19 cellular contexts compared by ENCODE assay signal in the genomic region with DNA sequence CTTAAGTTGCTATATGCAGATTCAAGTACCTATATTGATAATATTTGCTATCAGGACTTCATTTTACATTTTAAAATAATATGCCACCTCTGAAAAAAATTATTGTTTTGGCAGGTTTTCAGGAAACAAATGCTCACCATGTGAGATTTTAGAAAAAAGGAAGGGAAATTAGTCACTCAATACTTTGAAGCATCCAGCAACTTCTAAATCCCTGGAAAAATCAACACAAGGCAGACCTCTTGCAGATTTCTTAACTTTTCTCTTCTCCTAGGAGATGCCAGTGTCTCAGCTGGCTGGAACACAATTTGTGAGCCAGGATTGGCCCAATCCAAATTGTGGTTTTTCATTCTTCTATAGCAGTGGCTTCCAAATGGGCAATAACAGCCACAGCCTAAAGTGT. TPM values are rescaled to one million over a fixed set of nuclear protein-coding genes. Genes with fewer than 3 reads are reported as not detected.
A peak's percentile ranks its signal among the peaks of the same experiment; 100 is the strongest.
DNase-seq lines count a peak whose midpoint lies in the region; FAIRE-seq and TF ChIP-seq lines count a peak whose summit lies in the region.
"Had no signal": no experiment of that assay in that cellular context is flagged by ENCODE, and none has a peak within 500 bp of the region (broad histone marks: within the 10 kb centered on the region; RNA-seq: fewer than 3 reads in every experiment).

No MANE protein-coding gene starts in this region.

- POLR2A ChIA-PET in endothelial cell of umbilical vein (lab: Charles Lee), result no interaction called here
- POLR2A ChIA-PET in CD4-positive, alpha-beta memory T cell (lab: Charles Lee; ENCODE audit: partially characterized antibody), result no interaction called here

- H3K36me3 ChIP-seq in endothelial cell of umbilical vein (ENCODE audit: control insufficient read depth in 2 of 2, extremely low read depth in 1 of 2, insufficient read depth in 2 of 2, low read length in 2 of 2), result no peaks in the 10 kb centered on the region
- no peaks in the 10 kb centered on the region for H3K36me3 ChIP-seq in CD4-positive, alpha-beta memory T cell (ENCODE audit: insufficient read depth, low read length)
- no peaks in the 10 kb centered on the region for H3K36me3 ChIP-seq in uterus

- H3K27ac Mint-ChIP-seq in CD4-positive, alpha-beta memory T cell, result no peak overlapping the region
- H3K27ac Mint-ChIP-seq: H9 had no signal

- dilution Hi-C loops in endothelial cell of umbilical vein (cut with MboI; ENCODE audit: extremely low pct_ligation_motif_present, low sequenced_read_pairs), result no loop called here

- FAIRE-seq in endothelial cell of umbilical vein (lab: Jason Lieb, UNC), result peak; percentile 61
- no peak for FAIRE-seq in HTR-8/SVneo (lab: Jason Lieb, UNC)
- FAIRE-seq: A204.1 had no signal

- H3K27ac ChIP-seq in endothelial cell of umbilical vein (ENCODE audit: insufficient read depth, low read depth, low read length), result no peak overlapping the region
- H3K27ac ChIP-seq in CD4-positive, alpha-beta memory T cell (ENCODE audit: low read depth, low read length), result no peak overlapping the region
- H3K27ac ChIP-seq in uterus, result no peak overlapping the region
- H3K27ac ChIP-seq: HL-60 had no signal

- H2AFZ ChIP-seq in endothelial cell of umbilical vein (ENCODE audit: low read depth, low read length), result no peak overlapping the region

- CTCF ChIA-PET in endothelial cell of umbilical vein (lab: Charles Lee), result interaction anchor here (1.3 to 1.8 kb wide), 3 partner anchors 13 to 320 kb away, joined by 3 to 6 read pairs (median 4); no protein-coding TSS in a partner anchor
- CTCF ChIA-PET in CD4-positive, alpha-beta memory T cell (lab: Charles Lee; ENCODE audit: partially characterized antibody), result no interaction called here

- peaks cover 11% of the 10 kb centered on the region for H3K4me1 ChIP-seq in endothelial cell of umbilical vein (ENCODE audit: control insufficient read depth, extremely low read depth, insufficient read depth, low read length)
- H3K4me1 ChIP-seq in CD4-positive, alpha-beta memory T cell (ENCODE audit: insufficient read depth, low read length), result no peaks in the 10 kb centered on the region
- no peaks in the 10 kb centered on the region for H3K4me1 ChIP-seq in uterus

- H3K27me3 ChIP-seq in endothelial cell of umbilical vein (ENCODE audit: control insufficient read depth in 2 of 2, insufficient read depth in 2 of 2, low read length in 2 of 2), result no peaks in the 10 kb centered on the region
- H3K27me3 ChIP-seq in CD4-positive, alpha-beta memory T cell (ENCODE audit: insufficient read depth, low read length), result no peaks in the 10 kb centered on the region
- no peaks in the 10 kb centered on the region for H3K27me3 ChIP-seq in uterus

- peaks cover 0 to 1% (median 0%) of the 10 kb centered on the region in 8 donors for H3K9me3 Mint-ChIP-seq in CD4-positive, alpha-beta memory T cell

- H3K9me3 ChIP-seq in endothelial cell of umbilical vein (replicated peaks; ENCODE audit: control insufficient read depth, insufficient read depth, low read length), result no peaks in the 10 kb centered on the region
- no peaks in the 10 kb centered on the region for H3K9me3 ChIP-seq in CD4-positive, alpha-beta memory T cell (ENCODE audit: control insufficient read depth in 1 of 2, low read length in 2 of 2)
- H3K9me3 ChIP-seq in uterus, result no peaks in the 10 kb centered on the region

- no peak overlapping the region for H3K4me3 Mint-ChIP-seq in CD4-positive, alpha-beta memory T cell
- H3K4me3 Mint-ChIP-seq: CD14-positive monocyte, H9 had no signal

- no peak for TF ChIP-seq POLR2A in endothelial cell of umbilical vein (IDR thresholded peaks at IDR 0.05; ENCODE audit: low read depth, low read length)
- TF ChIP-seq POLR2A in uterus (IDR thresholded peaks at IDR 0.05), result no peak

- peaks cover 0 to 9% of the 10 kb centered on the region in 2 donors for H3K27me3 Mint-ChIP-seq in CD4-positive, alpha-beta memory T cell

- no peaks in the 10 kb centered on the region for H3K36me3 Mint-ChIP-seq in CD4-positive, alpha-beta memory T cell
- H3K36me3 Mint-ChIP-seq: CD14-positive monocyte had no signal

- H3K4me2 ChIP-seq in endothelial cell of umbilical vein (ENCODE audit: insufficient read depth, low read length), result no peak overlapping the region

- H3K4me1 Mint-ChIP-seq in CD4-positive, alpha-beta memory T cell, result no peaks in the 10 kb centered on the region

- peak; percentile 71 for DNase-seq in AG10803 (ENCODE audit: low read depth)
- DNase-seq in RPMI7951 (ENCODE audit: low read depth), result peak; percentile 17
- peak; percentile 81 for DNase-seq in endothelial cell of umbilical vein (ENCODE audit: low read depth, low spot score)
- peak; percentile 30 for DNase-seq in iris pigment epithelial cell (ENCODE audit: low read depth)
- DNase-seq in CD4-positive, alpha-beta memory T cell, result no peak
- no peak for DNase-seq in uterus
- DNase-seq in RPMI8226, result no peak
- no peak for DNase-seq in HTR-8/SVneo (ENCODE audit: insufficient read length, low spot score)
- DNase-seq: AML-193, H9, MV-4-11, NCI-H1417, NCI-H187 treated with DMSO at 0.1 percent for 48 hours, NCI-H345, NCI-H526, OCI-M1 had no signal

- no TSS peak for BruUV-seq in endothelial cell of umbilical vein (replicated peaks; lab: Mats Ljungman, UMichigan)

- no peak overlapping the region for H3K9ac ChIP-seq in endothelial cell of umbilical vein (replicated peaks; ENCODE audit: extremely low read depth, insufficient read depth, low read length)

- no peaks in the 10 kb centered on the region for H3K79me2 ChIP-seq in endothelial cell of umbilical vein (ENCODE audit: control insufficient read depth, insufficient read depth, low read length)

- no peak overlapping the region for H3K4me3 ChIP-seq in AG10803 (ENCODE audit: low read length)
- no peak overlapping the region for H3K4me3 ChIP-seq in endothelial cell of umbilical vein (replicated peaks in 1 of 3; ENCODE audit: insufficient read depth in 1 of 3, low read depth in 1 of 3, low read length in 3 of 3)
- H3K4me3 ChIP-seq in CD4-positive, alpha-beta memory T cell (ENCODE audit: low read length in 2 of 2), result no peak overlapping the region
- no peak overlapping the region for H3K4me3 ChIP-seq in uterus

- intact Hi-C loops in endothelial cell of umbilical vein (cut with micrococcal nuclease), result no loop called here
- intact Hi-C loops in CD4-positive, alpha-beta memory T cell (cut with micrococcal nuclease), result no loop called here
- intact Hi-C loops in uterus (cut with DNase I; ENCODE audit: low total_unique reads), result no loop called here

- no peaks in the 10 kb centered on the region for H3K9me1 ChIP-seq in endothelial cell of umbilical vein (replicated peaks; ENCODE audit: control insufficient read depth, extremely low read depth, insufficient read depth, low read length)

- H4K20me1 ChIP-seq in endothelial cell of umbilical vein (replicated peaks; ENCODE audit: control insufficient read depth, extremely low read depth, insufficient read depth, low read length), result no peaks in the 10 kb centered on the region

- no peak for TF ChIP-seq CTCF in AG10803 (conservative IDR thresholded peaks at IDR 0.05; ENCODE audit: low read length)
- no peak for TF ChIP-seq CTCF in endothelial cell of umbilical vein (IDR thresholded peaks at IDR 0.05; ENCODE audit: extremely low read depth in 1 of 2, insufficient read depth in 1 of 2, low read depth in 1 of 2, low read length in 2 of 2)
- TF ChIP-seq CTCF in uterus (IDR thresholded peaks at IDR 0.05), result no peak

TF ChIP-seq in endothelial cell of umbilical vein, 7 proteins besides CTCF, POLR2A, EP300 and RAD21:
- peak; percentile 14 for TF ChIP-seq FOS (IDR thresholded peaks at IDR 0.05; ENCODE audit: borderline replicate concordance, insufficient read depth, low read length)
- TF ChIP-seq JUN (IDR thresholded peaks at IDR 0.05; ENCODE audit: borderline replicate concordance, insufficient read depth, insufficient read length, low read depth), result peak; percentile 9
- TF ChIP-seq GATA2 (IDR thresholded peaks at IDR 0.05; ENCODE audit: insufficient read depth, insufficient read length, low read depth, low read length), result no peak

RNA-seq across cellular contexts. Expression of a gene that starts 27.9 kb away (rescaled TPM):
- 34.4 and 39.8 TPM in 2 replicates for total RNA-seq in RPMI7951 (2014; rRNA removed; shearing (Covaris generic))
- total RNA-seq in endothelial cell of umbilical vein (43.5 and 50.5 TPM in 2 replicates), uterus (100 to 1,000 TPM in 2 of 4 donors, 10 to 100 TPM in 2; 58.2 to 245 (median 98.6) TPM)
- 8.8 and 12.0 TPM in 2 replicates for polyA plus RNA-seq in endothelial cell of umbilical vein
- 13.9 and 14.3 TPM in 2 replicates for polyA plus RNA-seq in endothelial cell of umbilical vein (2011; cell fraction: cytosol; rRNA removed)
- 90.8 and 133 TPM in 2 replicates for polyA plus RNA-seq in endothelial cell of umbilical vein (2011; cell fraction: nucleus; rRNA removed)
- 24.4 and 39.3 TPM in 2 replicates for polyA plus RNA-seq in endothelial cell of umbilical vein (2012)
- 27.7 and 34.7 TPM in 2 replicates for polyA minus RNA-seq in endothelial cell of umbilical vein
- polyA minus RNA-seq in endothelial cell of umbilical vein (2011; cell fraction: cytosol; rRNA and poly(A)+ RNA removed), result 16.6 TPM
- polyA minus RNA-seq in endothelial cell of umbilical vein (2011; cell fraction: nucleus; rRNA and poly(A)+ RNA removed), result 86.4 and 117 TPM in 2 replicates
- 10 to 100 TPM; 65.9 to 69.9 TPM for total RNA-seq in CD4-positive, alpha-beta memory T cell
- 10 to 100 TPM; 15.2 to 19.0 TPM for polyA plus RNA-seq in CD4-positive, alpha-beta memory T cell

Comparison
In these comparisons a context has a peak if more than half of its experiments do, and no peak if none do; other contexts are left out.
1. DNase-seq: peak in AG10803 (single experiment), RPMI7951 (single experiment), endothelial cell of umbilical vein (single experiment) and iris pigment epithelial cell (single experiment); none in CD4-positive, alpha-beta memory T cell (0 of 5), uterus (0 of 2), RPMI8226 (single experiment) and HTR-8/SVneo (single experiment).